ENCODE assay signal across 16 cellular contexts in genomic region chr10:1954339-1954738, GRCh38.
DNase-seq lines count a peak whose midpoint lies in the region; ATAC-seq and TF ChIP-seq lines count a peak whose summit lies in the region.
"Had no signal": no experiment of that assay in that cellular context is flagged by ENCODE, and none has a peak within 500 bp of the region (broad histone marks: within the 10 kb centered on the region; RNA-seq: fewer than 3 reads in every experiment).

No MANE protein-coding gene starts in this region.

- H4K5ac ChIP-seq in mesendoderm (ENCODE audit: low read length) = no peak overlapping the region

- no peaks in the 10 kb centered on the region for H3K27me3 ChIP-seq in RWPE2 (ENCODE audit: insufficient read depth, poor library complexity, severe bottlenecking)
- H3K27me3 ChIP-seq in mesendoderm (ENCODE audit: insufficient read depth, low read length, poor library complexity) = no peaks in the 10 kb centered on the region
- no peaks in the 10 kb centered on the region for H3K27me3 ChIP-seq in psoas muscle (ENCODE audit: insufficient read depth in 3 of 3, low read length in 2 of 3)

- no peaks in the 10 kb centered on the region for H3K79me2 ChIP-seq in mesendoderm (ENCODE audit: control insufficient read depth, insufficient read depth, low read length)

- no peak overlapping the region for H3K4ac ChIP-seq in mesendoderm (ENCODE audit: low read depth, low read length)

- peak overlapping the region; percentile 48 for H3K27ac ChIP-seq in RWPE2 (ENCODE audit: poor library complexity, severe bottlenecking)
- H3K27ac ChIP-seq in mesendoderm (ENCODE audit: low read depth, low read length) = no peak overlapping the region
- H3K27ac ChIP-seq in psoas muscle = no peak overlapping the region

- TF ChIP-seq CTCF in RWPE2 (IDR thresholded peaks at IDR 0.05; ENCODE audit: poor library complexity, severe bottlenecking) (no peak), psoas muscle (IDR thresholded peaks at IDR 0.05) (no peak)

- no peak overlapping the region for H3K4me2 ChIP-seq in mesendoderm (ENCODE audit: low read length)

- no peaks in the 10 kb centered on the region for H3K9me3 ChIP-seq in RWPE2 (ENCODE audit: severe bottlenecking)
- no peaks in the 10 kb centered on the region for H3K9me3 ChIP-seq in psoas muscle
- H3K9me3 ChIP-seq: HAP-1 had no signal

- no CpG with 5 or more reads among the region's 3 CpGs for WGBS in mesendoderm (ENCODE audit: extremely low coverage, insufficient coverage, low lambda C conversion rate)
- WGBS in psoas muscle, 3 donors = 37 to 43% (median 42%) methylated on average over 3 of the region's 3 CpGs

- no peak overlapping the region for H2BK5ac ChIP-seq in mesendoderm (ENCODE audit: low read length)

- peaks cover 7% of the 10 kb centered on the region for H3K4me1 ChIP-seq in RWPE2 (ENCODE audit: insufficient read depth, poor library complexity, severe bottlenecking)
- no peaks in the 10 kb centered on the region for H3K4me1 ChIP-seq in mesendoderm (ENCODE audit: control insufficient read depth, low read depth, low read length)
- no peaks in the 10 kb centered on the region for H3K4me1 ChIP-seq in psoas muscle
- H3K4me1 ChIP-seq: HAP-1 had no signal

- no peak overlapping the region for H2AK5ac ChIP-seq in mesendoderm (ENCODE audit: low read length)

- no peak overlapping the region for H2BK15ac ChIP-seq in mesendoderm (replicated peaks; ENCODE audit: low read depth)

- H3K9ac ChIP-seq in mesendoderm (ENCODE audit: low read length) = no peak overlapping the region

- H3K36me3 ChIP-seq in RWPE2 (ENCODE audit: low read depth) = no peaks in the 10 kb centered on the region
- no peaks in the 10 kb centered on the region for H3K36me3 ChIP-seq in mesendoderm (ENCODE audit: control insufficient read depth, insufficient read depth, low read length)
- H3K36me3 ChIP-seq in psoas muscle (ENCODE audit: insufficient read depth in 1 of 2, low read depth in 1 of 2) = no peaks in the 10 kb centered on the region
- H3K36me3 ChIP-seq: HAP-1 had no signal

- no peak overlapping the region for H3K4me3 ChIP-seq in RWPE2 (ENCODE audit: severe bottlenecking)
- H3K4me3 ChIP-seq in mesendoderm (ENCODE audit: low read length) = no peak overlapping the region
- no peak overlapping the region for H3K4me3 ChIP-seq in psoas muscle
- H3K4me3 ChIP-seq: HAP-1 had no signal

- DNase-seq in NCI-H460 (ENCODE audit: extremely low read depth, low read depth) = peak; percentile 65
- DNase-seq in RWPE2 (ENCODE audit: low spot score) = no peak
- peak; percentile 10 for DNase-seq in mesendoderm
- DNase-seq in activated CD4-positive, alpha-beta T cell treated with anti-CD3 and anti-CD28 coated beads, Interleukin-2, amount 50 U/mL, for 48 hours = no peak
- no peak for DNase-seq in psoas muscle
- DNase-seq in NK-92 (lab: John Stamatoyannopoulos, UW; ENCODE audit: unreplicated experiment) = no peak
- DNase-seq: C1 segment of cervical spinal cord; Calu3; CD4-positive, alpha-beta memory T cell; COR-L47; DMS53; DMS79 treated with DMSO at 0.1 percent for 48 hours; GF-D8; GOT3; HFFc6 had no signal

- peak; percentile 95 for ATAC-seq in RWPE2 (ENCODE audit: low read depth)
- no peak for ATAC-seq in psoas muscle

- H3K23ac ChIP-seq in mesendoderm (ENCODE audit: low read length) = no peak overlapping the region

- intact Hi-C loops in psoas muscle (cut with DNase I) = no loop called here

- no peak overlapping the region for H2BK120ac ChIP-seq in mesendoderm (ENCODE audit: low read depth, low read length)

- no peaks in the 10 kb centered on the region for H3K79me1 ChIP-seq in mesendoderm (ENCODE audit: low read length)

- no peak overlapping the region for H3K56ac ChIP-seq in mesendoderm (ENCODE audit: low read length)

- H4K8ac ChIP-seq in mesendoderm (ENCODE audit: low read depth, low read length) = no peak overlapping the region

- no peak overlapping the region for H3K18ac ChIP-seq in mesendoderm (ENCODE audit: low read length)

Comparison
In these comparisons a context has a peak if more than half of its experiments do, and no peak if none do; other contexts are left out.
1. DNase-seq: peak in NCI-H460 (single experiment) and mesendoderm (single experiment); none in RWPE2 (single experiment), activated CD4-positive, alpha-beta T cell treated with anti-CD3 and anti-CD28 coated beads, Interleukin-2, amount 50 U/mL, for 48 hours (0 of 2), psoas muscle (0 of 2) and NK-92 (single experiment).